Comparison of ENCODE assay signal across 8 cellular contexts in genomic region chr1:109392788-109393580, GRCh38. TPM values are rescaled to one million over a fixed set of nuclear protein-coding genes. Genes with fewer than 3 reads are reported as not detected.
DNase-seq lines count a peak whose midpoint lies in the region; ATAC-seq and TF ChIP-seq lines count a peak whose summit lies in the region.

No MANE protein-coding gene starts in this region.

- H3K9me3 ChIP-seq in smooth muscle cell (replicated peaks; ENCODE audit: low read depth): no peaks in the 10 kb centered on the region

- H3K27ac ChIP-seq in smooth muscle cell (ENCODE audit: low read depth): peak overlapping the region; percentile 71

- H3K4me3 ChIP-seq in smooth muscle cell: peak overlapping the region; percentile 18

- peaks cover 8% of the 10 kb centered on the region for H3K27me3 ChIP-seq in smooth muscle cell (ENCODE audit: low read depth)

- no peak overlapping the region for H3K4me3 Mint-ChIP-seq in stimulated activated memory B cell treated with anti-CD40 and anti-IgM and Interleukin-4, amounts not matched to agents 10 μg/mL and 1 μg/mL and 100 μg/mL, for 72 hours

- H3K4me2 ChIP-seq in smooth muscle cell: peak overlapping the region; percentile 67

- H3K9ac ChIP-seq in smooth muscle cell (ENCODE audit: low read depth): peak overlapping the region; percentile 18

- H3K9me3 Mint-ChIP-seq in stimulated activated memory B cell treated with anti-CD40 and anti-IgM and Interleukin-4, amounts not matched to agents 10 μg/mL and 1 μg/mL and 100 μg/mL, for 72 hours: no peaks in the 10 kb centered on the region

- peak overlapping the region; percentile 79 for H2AFZ ChIP-seq in smooth muscle cell (ENCODE audit: low read depth)

- ATAC-seq in stimulated activated memory B cell treated with anti-CD40 and anti-IgM and Interleukin-4, amounts not matched to agents 10 μg/mL and 1 μg/mL and 100 μg/mL, for 72 hours: no peak
- ATAC-seq in HG03469 (IDR thresholded peaks at IDR 0.05; ENCODE audit: unreplicated experiment) (no peak), HG02852 (IDR thresholded peaks at IDR 0.05; ENCODE audit: unreplicated experiment) (no peak)

- H3K27me3 Mint-ChIP-seq in stimulated activated memory B cell treated with anti-CD40 and anti-IgM and Interleukin-4, amounts not matched to agents 10 μg/mL and 1 μg/mL and 100 μg/mL, for 72 hours: peaks cover 86% of the 10 kb centered on the region

- peaks cover 50% of the 10 kb centered on the region for H3K4me1 Mint-ChIP-seq in stimulated activated memory B cell treated with anti-CD40 and anti-IgM and Interleukin-4, amounts not matched to agents 10 μg/mL and 1 μg/mL and 100 μg/mL, for 72 hours

- H3F3A ChIP-seq in smooth muscle cell (ENCODE audit: low read depth): no peaks in the 10 kb centered on the region

- 52% methylated on average over 10 of the region's 10 CpGs for WGBS in smooth muscle cell (ENCODE audit: low lambda C conversion rate)

- H3K36me3 Mint-ChIP-seq in stimulated activated memory B cell treated with anti-CD40 and anti-IgM and Interleukin-4, amounts not matched to agents 10 μg/mL and 1 μg/mL and 100 μg/mL, for 72 hours: no peaks in the 10 kb centered on the region

- H3K36me3 ChIP-seq in smooth muscle cell (ENCODE audit: low read depth): no peaks in the 10 kb centered on the region

- H4K20me1 ChIP-seq in smooth muscle cell (ENCODE audit: low read depth): no peaks in the 10 kb centered on the region

- no peak for TF ChIP-seq CTCF in smooth muscle cell (IDR thresholded peaks at IDR 0.05; ENCODE audit: borderline replicate concordance, insufficient read depth, poor library complexity, severe bottlenecking)

- peaks cover 14% of the 10 kb centered on the region for H3K79me2 ChIP-seq in smooth muscle cell (ENCODE audit: low read depth)

- peaks cover 21% of the 10 kb centered on the region for H3K4me1 ChIP-seq in smooth muscle cell (ENCODE audit: low read depth)

- DNase-seq in HCEC 1CT: peak; percentile 76
- DNase-seq in anterior cingulate cortex (lab: John Stamatoyannopoulos, UW): peak in 45 of 58 donors; percentile 16 to 89 (median 55)
- DNase-seq in hypothalamus (lab: John Stamatoyannopoulos, UW): peak in 39 of 51 donors; percentile 14 to 86 (median 62)
- no peak for DNase-seq in smooth muscle cell (lab: John Stamatoyannopoulos, UW; ENCODE audit: unreplicated experiment)
- DNase-seq in NCI-H1694 treated with DMSO at 0.1 percent for 48 hours (lab: John Stamatoyannopoulos, UW): no peak

- H3K27ac Mint-ChIP-seq in stimulated activated memory B cell treated with anti-CD40 and anti-IgM and Interleukin-4, amounts not matched to agents 10 μg/mL and 1 μg/mL and 100 μg/mL, for 72 hours: no peak overlapping the region

RNA-seq across cellular contexts. Expression of gene SORT1, which starts 4.7 kb away (rescaled TPM):
- total RNA-seq in smooth muscle cell: 28.7 and 31.4 TPM in 2 replicates
- polyA plus RNA-seq in smooth muscle cell: 9.8 and 17.0 TPM in 2 replicates

RNA-seq across cellular contexts. Expression of gene PSMA5, which starts 33.3 kb away (rescaled TPM):
- total RNA-seq in smooth muscle cell: 54.0 and 57.2 TPM in 2 replicates
- 89.8 and 93.9 TPM in 2 replicates for polyA plus RNA-seq in smooth muscle cell

Comparison
In these comparisons a context has a peak if more than half of its experiments do, and no peak if none do; other contexts are left out.
1. DNase-seq: peak in HCEC 1CT (single experiment), anterior cingulate cortex (45 of 58) and hypothalamus (39 of 51); none in smooth muscle cell (single experiment) and NCI-H1694 treated with DMSO at 0.1 percent for 48 hours (single experiment).